8 cellular contexts compared by ENCODE assay signal in genomic region chrX:130091976-130092522, GRCh38. TPM values are rescaled to one million over a fixed set of nuclear protein-coding genes. Genes with fewer than 3 reads are reported as not detected.
DNase-seq lines count a peak whose midpoint lies in the region; ATAC-seq and TF ChIP-seq lines count a peak whose summit lies in the region.

No MANE protein-coding gene starts in this region.

- in situ Hi-C loops in HAP-1 (cut with MboI; ENCODE audit: low sequenced_read_pairs) = no loop called here

- CTCF ChIA-PET in T-cell (lab: Charles Lee) = interaction anchor here in 1 of 2 donors (0.6 to 1.4 kb wide), 3 partner anchors 10 to 87 kb away, joined by 3 to 6 read pairs (median 4); no protein-coding TSS in a partner anchor

- H3K4me1 Mint-ChIP-seq in T-cell = peaks cover 68 to 77% (median 76%) of the 10 kb centered on the region in 3 donors
- H3K4me1 Mint-ChIP-seq in activated naive CD8-positive, alpha-beta T cell (ENCODE audit: low read depth) = peaks cover 54% of the 10 kb centered on the region

- H3K4me1 ChIP-seq in right atrium auricular region = peaks cover 0 to 6% of the 10 kb centered on the region in 2 donors
- H3K4me1 ChIP-seq in osteoblast (ENCODE audit: insufficient read depth, low read length) = no peaks in the 10 kb centered on the region
- H3K4me1 ChIP-seq in tibial nerve = peaks cover 0 to 13% (median 0%) of the 10 kb centered on the region in 4 donors
- H3K4me1 ChIP-seq in HAP-1 = no peaks in the 10 kb centered on the region

- peaks cover 65% of the 10 kb centered on the region for H3K79me2 ChIP-seq in osteoblast (ENCODE audit: insufficient read depth, low read length)

- no peaks in the 10 kb centered on the region for H3K36me3 Mint-ChIP-seq in T-cell
- H3K36me3 Mint-ChIP-seq in activated naive CD8-positive, alpha-beta T cell = no peaks in the 10 kb centered on the region

- H3K36me3 ChIP-seq in right atrium auricular region (no peaks in the 10 kb centered on the region), osteoblast (ENCODE audit: insufficient read depth, low read length) (no peaks in the 10 kb centered on the region), tibial nerve (no peaks in the 10 kb centered on the region), HAP-1 (replicated peaks) (no peaks in the 10 kb centered on the region)

- H3K27me3 Mint-ChIP-seq in T-cell = no peaks in the 10 kb centered on the region
- no peaks in the 10 kb centered on the region for H3K27me3 Mint-ChIP-seq in activated naive CD8-positive, alpha-beta T cell

- no peak overlapping the region for H3K4me2 ChIP-seq in osteoblast (ENCODE audit: insufficient read depth, low read length)

- peak overlapping the region; percentile 96 to 99 for H3K27ac Mint-ChIP-seq in T-cell
- H3K27ac Mint-ChIP-seq in activated naive CD8-positive, alpha-beta T cell = peak overlapping the region; percentile 81

- WGBS in tibial nerve, 2 donors = 28 to 44% methylated on average over 5 to 10 of the region's 10 CpGs

- ATAC-seq in Right ventricle myocardium inferior (peak; percentile 48), HG03196 (IDR thresholded peaks at IDR 0.05; ENCODE audit: unreplicated experiment) (peak; percentile 97), T-cell (replicated peaks in 1 of 4) (peak; percentile 95 to 97 (median 96))

- peaks cover 18% of the 10 kb centered on the region for H4K20me1 ChIP-seq in osteoblast (ENCODE audit: insufficient read depth, low read length)

- no peak overlapping the region for H2AFZ ChIP-seq in osteoblast (ENCODE audit: low read length)

- H3K27ac ChIP-seq in right atrium auricular region (no peak overlapping the region), osteoblast (ENCODE audit: low read depth, low read length) (no peak overlapping the region), tibial nerve (peak overlapping the region in 1 of 4 donors; percentile 26)

- no peaks in the 10 kb centered on the region for H3K9me3 ChIP-seq in right atrium auricular region
- H3K9me3 ChIP-seq in osteoblast (ENCODE audit: low read depth, low read length) = no peaks in the 10 kb centered on the region
- no peaks in the 10 kb centered on the region for H3K9me3 ChIP-seq in tibial nerve
- no peaks in the 10 kb centered on the region for H3K9me3 ChIP-seq in HAP-1

- H3K27me3 ChIP-seq in right atrium auricular region (no peaks in the 10 kb centered on the region), osteoblast (ENCODE audit: insufficient read depth, low read length) (no peaks in the 10 kb centered on the region), tibial nerve (no peaks in the 10 kb centered on the region), HAP-1 (ENCODE audit: low read depth) (no peaks in the 10 kb centered on the region)

- DNase-seq in Right ventricle myocardium inferior (ENCODE audit: missing footprints) (peak; percentile 84), right atrium auricular region (ENCODE audit: low spot score) (no peak), T-cell (peak; percentile 74 to 96 (median 89)), osteoblast (ENCODE audit: insufficient read length, low spot score, missing footprints) (peak; percentile 62), tibial nerve (ENCODE audit: low spot score in 2 of 2) (no peak), HAP-1 (ENCODE audit: low spot score in 2 of 2) (no peak)

- TF ChIP-seq CTCF in right atrium auricular region (IDR thresholded peaks at IDR 0.05) = no peak
- TF ChIP-seq CTCF in osteoblast (IDR thresholded peaks at IDR 0.05; ENCODE audit: extremely low read depth, low read depth, low read length) = no peak
- TF ChIP-seq CTCF in tibial nerve (IDR thresholded peaks at IDR 0.05) = no peak

- no peak for TF ChIP-seq EP300 in tibial nerve (IDR thresholded peaks at IDR 0.05)

- POLR2A ChIA-PET in T-cell (lab: Charles Lee) = interaction anchor here in 1 of 2 donors (0.6 kb wide), 1 partner anchor 10 kb away, joined by 3 read pairs; no protein-coding TSS in a partner anchor

- H3K4me3 Mint-ChIP-seq in T-cell = peak overlapping the region; percentile 78 to 82 (median 81)
- peak overlapping the region; percentile 82 for H3K4me3 Mint-ChIP-seq in activated naive CD8-positive, alpha-beta T cell

- no peak overlapping the region for H3K4me3 ChIP-seq in right atrium auricular region
- no peak overlapping the region for H3K4me3 ChIP-seq in osteoblast (ENCODE audit: insufficient read depth, low read length)
- peak overlapping the region in 1 of 4 donors; percentile 9 for H3K4me3 ChIP-seq in tibial nerve
- H3K4me3 ChIP-seq in HAP-1 = no peak overlapping the region

- H3K9me3 Mint-ChIP-seq in T-cell = no peaks in the 10 kb centered on the region
- H3K9me3 Mint-ChIP-seq in activated naive CD8-positive, alpha-beta T cell (ENCODE audit: low read depth) = no peaks in the 10 kb centered on the region

- no peak for TF ChIP-seq POLR2A in tibial nerve (IDR thresholded peaks at IDR 0.05)

- intact Hi-C loops in Right ventricle myocardium inferior (cut with DNase I) = no loop called here

RNA-seq across cellular contexts. Expression of gene ELF4, which starts 18.2 kb away (rescaled TPM):
- total RNA-seq in Right ventricle myocardium inferior = 2.8 TPM
- 1 to 10 TPM; 4.1 to 8.6 TPM for total RNA-seq in right atrium auricular region
- 10 to 100 TPM; 30.0 to 35.6 (median 30.6) TPM for total RNA-seq in T-cell
- 24.8 and 25.0 TPM in 2 replicates for total RNA-seq in osteoblast
- total RNA-seq in tibial nerve = 10 to 100 TPM in 2 of 4 donors, 1 to 10 TPM in 2; 8.2 to 11.7 (median 10.2) TPM

Comparison
In these comparisons a context has a peak if more than half of its experiments do, and no peak if none do; other contexts are left out.
1. DNase-seq: peak in Right ventricle myocardium inferior (single experiment), T-cell (34 of 34) and osteoblast (single experiment); none in right atrium auricular region (single experiment), tibial nerve (0 of 2) and HAP-1 (0 of 2).
2. Peak in every context shown above with its lines, with median percentiles within 50 percentile points of each other: ATAC-seq.